ENCODE assay signal across 1 cellular context in genomic region chr6:170096803-170097504, GRCh38.
TF ChIP-seq lines count a peak whose summit lies in the region.

No MANE protein-coding gene starts in this region.

TF ChIP-seq in GM23338, 12 proteins besides CTCF, POLR2A, EP300 and RAD21 (continued from another document):
- TF ChIP-seq ZNF462 (CRISPR knock-in tag; IDR thresholded peaks at IDR 0.05) (no peak), ZNF331 (CRISPR knock-in tag; IDR thresholded peaks at IDR 0.05; ENCODE audit: low read depth) (no peak), STAT1 (IDR thresholded peaks at IDR 0.05; ENCODE audit: unreplicated experiment) (no peak), NANOG (IDR thresholded peaks at IDR 0.05; ENCODE audit: borderline replicate concordance) (no peak), POLR2AphosphoS5 (IDR thresholded peaks at IDR 0.05; ENCODE audit: low read depth) (no peak), JUNB (IDR thresholded peaks at IDR 0.05; ENCODE audit: unreplicated experiment) (no peak)
